10 cellular contexts compared by ENCODE assay signal in genomic region chr6:25173951-25174474, GRCh38.
DNase-seq lines count a peak whose midpoint lies in the region; ATAC-seq and TF ChIP-seq lines count a peak whose summit lies in the region.
"Had no signal": no experiment of that assay in that cellular context is flagged by ENCODE, and none has a peak within 500 bp of the region (broad histone marks: within the 10 kb centered on the region; RNA-seq: fewer than 3 reads in every experiment).

No MANE protein-coding gene starts in this region.

- no peak for TF ChIP-seq CTCF in fibroblast of villous mesenchyme (IDR thresholded peaks at IDR 0.05; ENCODE audit: insufficient read depth, low read depth, low read length)
- TF ChIP-seq CTCF in thoracic aorta (IDR thresholded peaks at IDR 0.05) = no peak

- in situ Hi-C loops in SK-MEL-5 (cut with HindIII; ENCODE audit: low pct_unique_long_range_greater_than_20kb, low sequenced_read_pairs) = no loop called here

- ATAC-seq in thoracic aorta (ENCODE audit: insufficient number of reproducible peaks, low FRiP score, low read depth) (peak; percentile 53), GM19035 (IDR thresholded peaks at IDR 0.05; ENCODE audit: unreplicated experiment) (no peak)
- no peak for ATAC-seq in stimulated activated naive B cell treated with anti-CD40 and anti-IgM and Interleukin-4, amounts not matched to agents 10 μg/mL and 1 μg/mL and 100 μg/mL, for 72 hours (replicated peaks)

- H3K4me1 Mint-ChIP-seq in stimulated activated naive B cell treated with anti-CD40 and anti-IgM and Interleukin-4, amounts not matched to agents 10 μg/mL and 1 μg/mL and 100 μg/mL, for 72 hours = peaks cover 2 to 10% of the 10 kb centered on the region in 2 donors

- H3K27me3 Mint-ChIP-seq in stimulated activated naive B cell treated with anti-CD40 and anti-IgM and Interleukin-4, amounts not matched to agents 10 μg/mL and 1 μg/mL and 100 μg/mL, for 72 hours = peaks cover 3 to 17% of the 10 kb centered on the region in 2 donors
- H3K27me3 Mint-ChIP-seq: brain had no signal

- no peak overlapping the region for H3K27ac Mint-ChIP-seq in stimulated activated naive B cell treated with anti-CD40 and anti-IgM and Interleukin-4, amounts not matched to agents 10 μg/mL and 1 μg/mL and 100 μg/mL, for 72 hours

- no peaks in the 10 kb centered on the region for H3K36me3 ChIP-seq in thoracic aorta

- no peak overlapping the region for H3K4me3 Mint-ChIP-seq in stimulated activated naive B cell treated with anti-CD40 and anti-IgM and Interleukin-4, amounts not matched to agents 10 μg/mL and 1 μg/mL and 100 μg/mL, for 72 hours
- H3K4me3 Mint-ChIP-seq: brain had no signal

- H3K9me3 Mint-ChIP-seq in stimulated activated naive B cell treated with anti-CD40 and anti-IgM and Interleukin-4, amounts not matched to agents 10 μg/mL and 1 μg/mL and 100 μg/mL, for 72 hours = no peaks in the 10 kb centered on the region
- H3K9me3 Mint-ChIP-seq: brain had no signal

- H3K4me3 ChIP-seq in fibroblast of villous mesenchyme (ENCODE audit: low read depth, low read length) (no peak overlapping the region), thoracic aorta (no peak overlapping the region)

- peaks cover 26 to 55% of the 10 kb centered on the region in 2 donors for H3K4me1 ChIP-seq in thoracic aorta (ENCODE audit: control insufficient read depth in 1 of 2, low read depth in 2 of 2)

- H3K9me3 ChIP-seq in thoracic aorta = no peaks in the 10 kb centered on the region

- H3K27me3 ChIP-seq in thoracic aorta (replicated peaks; ENCODE audit: insufficient read depth) = no peaks in the 10 kb centered on the region

- peak overlapping the region in 1 of 2 donors; percentile 92 for H3K27ac ChIP-seq in thoracic aorta
- H3K27ac ChIP-seq: KMS-11 had no signal

- no peaks in the 10 kb centered on the region for H3K36me3 Mint-ChIP-seq in stimulated activated naive B cell treated with anti-CD40 and anti-IgM and Interleukin-4, amounts not matched to agents 10 μg/mL and 1 μg/mL and 100 μg/mL, for 72 hours
- H3K36me3 Mint-ChIP-seq: brain had no signal

- DNase-seq in NCI-H510A treated with DMSO at 0.1 percent for 48 hours (lab: John Stamatoyannopoulos, UW) (peak; percentile 71), NCI-H510A (lab: John Stamatoyannopoulos, UW) (no peak), SK-MEL-5 (ENCODE audit: low read depth, low spot score) (peak; percentile 81), fibroblast of villous mesenchyme (ENCODE audit: low read depth) (peak; percentile 99), thoracic aorta (ENCODE audit: low spot score) (no peak)
- no peak for DNase-seq in stimulated activated naive CD4-positive, alpha-beta T cell (lab: John Stamatoyannopoulos, UW)
- DNase-seq in stimulated activated naive B cell treated with anti-CD40 and anti-IgM and Interleukin-4, amounts not matched to agents 10 μg/mL and 1 μg/mL and 100 μg/mL, for 72 hours = no peak

Comparison
In these comparisons a context has a peak if more than half of its experiments do, and no peak if none do; other contexts are left out.
1. DNase-seq: peak in NCI-H510A treated with DMSO at 0.1 percent for 48 hours (single experiment), SK-MEL-5 (single experiment) and fibroblast of villous mesenchyme (single experiment); none in NCI-H510A (single experiment), thoracic aorta (single experiment), stimulated activated naive CD4-positive, alpha-beta T cell (0 of 6) and stimulated activated naive B cell treated with anti-CD40 and anti-IgM and Interleukin-4, amounts not matched to agents 10 μg/mL and 1 μg/mL and 100 μg/mL, for 72 hours (single experiment).